ENCODE assay signal across 8 cellular contexts in the genomic region with DNA sequence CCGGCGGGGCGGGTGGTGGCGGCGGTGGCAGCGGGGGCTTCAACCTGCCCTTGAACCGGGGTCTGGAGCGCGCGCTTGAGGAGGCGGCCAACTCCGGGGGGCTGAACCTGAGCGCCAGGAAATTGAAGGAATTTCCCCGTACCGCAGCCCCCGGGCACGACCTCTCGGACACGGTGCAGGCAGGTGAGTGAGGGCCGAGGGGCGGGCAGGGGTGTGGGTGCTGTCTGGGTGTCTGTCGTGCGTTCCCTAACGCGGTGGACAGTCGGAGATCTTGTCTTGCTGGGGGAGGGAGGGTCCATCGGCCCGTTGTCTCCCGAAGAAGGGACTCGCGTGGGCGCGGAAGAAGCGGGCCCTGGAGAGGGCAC. TPM values are rescaled to one million over a fixed set of nuclear protein-coding genes. Genes with fewer than 3 reads are reported as not detected.
A peak's percentile ranks its signal among the peaks of the same experiment; 100 is the strongest.
DNase-seq lines count a peak whose midpoint lies in the region; ATAC-seq lines count a peak whose summit lies in the region.

No MANE protein-coding gene starts in this region.

- H3K27ac ChIP-seq in stomach smooth muscle (ENCODE audit: low read length): peak overlapping the region; percentile 92

- peak overlapping the region in 4 of 6 donors; percentile 30 to 96 (median 93) for H3K27ac Mint-ChIP-seq in immature natural killer cell

- peak overlapping the region; percentile 90 to 98 (median 94) for H3K4me3 Mint-ChIP-seq in immature natural killer cell

- H3K9me3 ChIP-seq in adipocyte (ENCODE audit: control insufficient read depth, low read length): no peaks in the 10 kb centered on the region
- H3K9me3 ChIP-seq in stomach smooth muscle (ENCODE audit: control insufficient read depth in 2 of 2, low read length in 2 of 2): no peaks in the 10 kb centered on the region

- H3K4me3 ChIP-seq in adipocyte (ENCODE audit: low read length): peak overlapping the region; percentile 86
- H3K4me3 ChIP-seq in stomach smooth muscle (ENCODE audit: low read length in 2 of 2): peak overlapping the region; percentile 88 to 96

- peaks cover 47 to 58% of the 10 kb centered on the region in 2 donors for H3K4me1 Mint-ChIP-seq in immature natural killer cell

- H3K9ac ChIP-seq in adipocyte (ENCODE audit: low read length) (peak overlapping the region; percentile 84), stomach smooth muscle (ENCODE audit: low read length in 2 of 2) (peak overlapping the region; percentile 90 to 96)

- H3K36me3 ChIP-seq in adipocyte (ENCODE audit: control insufficient read depth, insufficient read depth, low read length, severe bottlenecking) (no peaks in the 10 kb centered on the region), stomach smooth muscle (ENCODE audit: control insufficient read depth in 2 of 2, insufficient read depth in 2 of 2, low read length in 2 of 2) (no peaks in the 10 kb centered on the region)

- H3K9me3 Mint-ChIP-seq in immature natural killer cell: no peaks in the 10 kb centered on the region

- peaks cover 3 to 24% (median 4%) of the 10 kb centered on the region in 3 donors for H3K27me3 Mint-ChIP-seq in immature natural killer cell (ENCODE audit: low read depth in 3 of 3)

- DNase-seq in adipocyte (ENCODE audit: low read depth): no peak
- no peak for DNase-seq in immature natural killer cell
- DNase-seq in NCI-H774 (lab: John Stamatoyannopoulos, UW): no peak
- no peak for DNase-seq in CD1c-positive myeloid dendritic cell (ENCODE audit: extremely low spot score)

- no peaks in the 10 kb centered on the region for H3K36me3 Mint-ChIP-seq in immature natural killer cell

- H3K4me1 ChIP-seq in adipocyte (ENCODE audit: control insufficient read depth, insufficient read depth, low read length) (peaks cover 17% of the 10 kb centered on the region), stomach smooth muscle (ENCODE audit: control insufficient read depth, insufficient read depth, low read length) (peaks cover 6% of the 10 kb centered on the region)

- H3K27me3 ChIP-seq in adipocyte (replicated peaks; ENCODE audit: control insufficient read depth, insufficient read depth, low read length) (no peaks in the 10 kb centered on the region), stomach smooth muscle (ENCODE audit: control insufficient read depth in 1 of 2, insufficient read depth in 2 of 2, low read length in 2 of 2) (no peaks in the 10 kb centered on the region)

- ATAC-seq in GM18502 (IDR thresholded peaks at IDR 0.05; ENCODE audit: poor library complexity, unreplicated experiment) (peak; percentile 8), HG03354 (IDR thresholded peaks at IDR 0.05; ENCODE audit: poor library complexity, severe bottlenecking, unreplicated experiment) (peak; percentile 11), GM21381 (IDR thresholded peaks at IDR 0.05; ENCODE audit: unreplicated experiment) (no peak)

RNA-seq across cellular contexts. Expression of a gene that starts 0.5 kb away (rescaled TPM):
- polyA plus RNA-seq in immature natural killer cell: 1 to 10 TPM; 3.0 to 6.6 (median 5.5) TPM
